In genomic region chr1:218459878-218460277, GRCh38 we compare ENCODE assay signal across 8 cellular contexts.
DNase-seq lines count a peak whose midpoint lies in the region; ATAC-seq lines count a peak whose summit lies in the region.

No MANE protein-coding gene starts in this region.

- H2AK5ac ChIP-seq in trophoblast cell (ENCODE audit: low read length), result no peak overlapping the region

- H2AFZ ChIP-seq in trophoblast cell (ENCODE audit: insufficient read depth, low read length, poor library complexity), result no peak overlapping the region

- H3K79me1 ChIP-seq in trophoblast cell (ENCODE audit: low read length), result peaks cover 10% of the 10 kb centered on the region

- H3K36me3 ChIP-seq in H7 (replicated peaks; ENCODE audit: control insufficient read depth, insufficient read depth, low read length), result no peaks in the 10 kb centered on the region
- no peaks in the 10 kb centered on the region for H3K36me3 ChIP-seq in trophoblast cell (ENCODE audit: control insufficient read depth in 1 of 2, insufficient read depth in 2 of 2, low read length in 2 of 2)

- H2BK120ac ChIP-seq in trophoblast cell (ENCODE audit: insufficient read depth, low read length, poor library complexity), result no peak overlapping the region

- no CpG with 5 or more reads among the region's 4 CpGs for WGBS in trophoblast cell (ENCODE audit: extremely low coverage, insufficient coverage, insufficient read length)

- peaks cover 2 to 15% of the 10 kb centered on the region in 2 experiments for H3K4me1 ChIP-seq in trophoblast cell (ENCODE audit: control insufficient read depth in 1 of 2, insufficient read depth in 2 of 2, low read length in 2 of 2)

- H3K9me3 ChIP-seq in trophoblast cell (ENCODE audit: insufficient read depth, low read depth, low read length), result no peaks in the 10 kb centered on the region

- no peak overlapping the region for H3K18ac ChIP-seq in trophoblast cell (ENCODE audit: low read length)

- H2BK5ac ChIP-seq in trophoblast cell (ENCODE audit: low read depth, low read length, poor library complexity), result peak overlapping the region; percentile 41

- H3K4me2 ChIP-seq in trophoblast cell (ENCODE audit: low read length), result peak overlapping the region; percentile 49

- H3K27ac ChIP-seq in trophoblast cell (ENCODE audit: low read depth, low read length), result peak overlapping the region; percentile 71

- H4K91ac ChIP-seq in trophoblast cell (ENCODE audit: low read depth, low read length), result no peak overlapping the region

- no peak overlapping the region for H4K8ac ChIP-seq in trophoblast cell (ENCODE audit: low read depth, low read length)

- ATAC-seq in GM21367 (IDR thresholded peaks at IDR 0.05; ENCODE audit: unreplicated experiment), result no peak

- H3K9ac ChIP-seq in trophoblast cell (ENCODE audit: low read length), result no peak overlapping the region

- H3K23ac ChIP-seq in trophoblast cell (ENCODE audit: low read length), result no peak overlapping the region

- H3K79me2 ChIP-seq in trophoblast cell (ENCODE audit: control insufficient read depth, insufficient read depth, low read length, poor library complexity), result no peaks in the 10 kb centered on the region

- no peak overlapping the region for H3K4ac ChIP-seq in trophoblast cell (ENCODE audit: low read depth, low read length)

- no peak overlapping the region for H4K12ac ChIP-seq in trophoblast cell (ENCODE audit: low read depth, low read length)

- H3K4me3 ChIP-seq in H7 (ENCODE audit: insufficient read depth, low read depth, low read length) (no peak overlapping the region), trophoblast cell (ENCODE audit: low read depth, low read length) (no peak overlapping the region)

- no peaks in the 10 kb centered on the region for H3K27me3 ChIP-seq in H7 (ENCODE audit: control insufficient read depth, insufficient read depth, low read length)
- no peaks in the 10 kb centered on the region for H3K27me3 ChIP-seq in trophoblast cell (ENCODE audit: insufficient read depth, low read length)

- no peak overlapping the region for H3K14ac ChIP-seq in trophoblast cell (ENCODE audit: low read length)

- H2BK12ac ChIP-seq in trophoblast cell (ENCODE audit: low read length), result peak overlapping the region; percentile 63

- DNase-seq in H7, result peak; percentile 56
- peak; percentile 77 for DNase-seq in RKO (ENCODE audit: low spot score)
- peak; percentile 92 for DNase-seq in fibroblast of peridontal ligament (ENCODE audit: extremely low read depth)
- peak in 1 of 2 donors; percentile 54 for DNase-seq in trophoblast cell
- DNase-seq in NCI-H1048 (lab: John Stamatoyannopoulos, UW), result no peak
- DNase-seq in NCI-H2029 treated with DMSO at 0.1 percent for 48 hours (lab: John Stamatoyannopoulos, UW), result no peak
- DNase-seq in hippocampal formation (lab: John Stamatoyannopoulos, UW), result no peak

Comparison
In these comparisons a context has a peak if more than half of its experiments do, and no peak if none do; other contexts are left out.
1. DNase-seq: peak in H7 (single experiment), RKO (single experiment) and fibroblast of peridontal ligament (single experiment); none in NCI-H1048 (single experiment), NCI-H2029 treated with DMSO at 0.1 percent for 48 hours (single experiment) and hippocampal formation (0 of 2).